Comparison of ENCODE assay signal across 6 cellular contexts in the genomic region with DNA sequence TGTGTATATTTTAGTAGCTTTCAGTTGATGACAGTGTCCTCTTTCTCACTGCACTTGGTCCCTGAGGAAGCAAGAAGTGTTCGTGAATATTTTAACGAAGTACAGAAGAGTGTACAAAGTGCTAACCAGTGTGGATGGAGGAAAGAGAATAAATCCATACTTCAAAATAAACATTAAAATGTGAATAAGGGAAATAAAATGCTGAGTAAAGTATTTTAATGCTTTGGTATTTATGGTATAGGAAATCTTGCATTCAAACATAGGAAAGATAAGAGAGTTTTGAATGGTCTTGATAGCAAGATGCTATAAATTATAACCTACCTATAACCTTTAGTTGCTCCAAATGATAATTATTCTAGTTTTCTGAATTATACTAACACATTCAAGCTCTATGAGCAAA.
"Had no signal": no experiment of that assay in that cellular context is flagged by ENCODE, and none has a peak within 500 bp of the region (broad histone marks: within the 10 kb centered on the region; RNA-seq: fewer than 3 reads in every experiment).

No MANE protein-coding gene starts in this region.

- DNase-seq: Karpas-422, KBM-7, KG1 had no signal

- FAIRE-seq: HTR-8/SVneo had no signal

- H3K9ac ChIP-seq: KMS-11 had no signal

- H3K4me2 ChIP-seq: KMS-11 had no signal

- H3K27ac ChIP-seq: HL-60, KMS-11 had no signal
